8 cellular contexts compared by ENCODE assay signal in genomic region chr11:128624269-128625170, GRCh38. TPM values are rescaled to one million over a fixed set of nuclear protein-coding genes. Genes with fewer than 3 reads are reported as not detected.
DNase-seq lines count a peak whose midpoint lies in the region; ATAC-seq and TF ChIP-seq lines count a peak whose summit lies in the region.

No MANE protein-coding gene starts in this region.

- no peaks in the 10 kb centered on the region for H3K36me3 Mint-ChIP-seq in glutamatergic neuron (ENCODE audit: unreplicated experiment)

- no peak overlapping the region for H3K27ac Mint-ChIP-seq in glutamatergic neuron (ENCODE audit: unreplicated experiment)

- no peaks in the 10 kb centered on the region for H3K9me3 Mint-ChIP-seq in glutamatergic neuron (ENCODE audit: unreplicated experiment)

- TF ChIP-seq POLR2A in GM19099 (IDR thresholded peaks at IDR 0.05; ENCODE audit: extremely low read depth, insufficient read length, low read depth), result peak; percentile 13

- no peak overlapping the region for H3K4me3 Mint-ChIP-seq in glutamatergic neuron (ENCODE audit: unreplicated experiment)

- peaks cover 8% of the 10 kb centered on the region for H3K27me3 Mint-ChIP-seq in glutamatergic neuron (ENCODE audit: unreplicated experiment)

- DNase-seq in activated CD4-positive, alpha-beta T cell treated with anti-CD3 and anti-CD28 coated beads for 4 hours, result peak; percentile 48 to 80
- DNase-seq in left lobe of liver (ENCODE audit: low spot score) (peak; percentile 86), glutamatergic neuron (no peak), omental fat pad (ENCODE audit: low spot score) (no peak), C1 segment of cervical spinal cord (lab: John Stamatoyannopoulos, UW) (no peak), A172 (ENCODE audit: low spot score) (no peak)

- TF ChIP-seq CTCF in glutamatergic neuron (IDR thresholded peaks at IDR 0.05; ENCODE audit: partially characterized antibody, unreplicated experiment) (no peak), omental fat pad (IDR thresholded peaks at IDR 0.05) (no peak)

- peak; percentile 48 for ATAC-seq in HG03196 (IDR thresholded peaks at IDR 0.05; ENCODE audit: unreplicated experiment)
- peak; percentile 87 for ATAC-seq in left lobe of liver
- no peak for ATAC-seq in omental fat pad (ENCODE audit: low FRiP score)

- H3K4me1 Mint-ChIP-seq in glutamatergic neuron (ENCODE audit: low read depth, unreplicated experiment), result peaks cover 2% of the 10 kb centered on the region

RNA-seq across cellular contexts. Expression of gene ETS1, which starts 37.2 kb away (rescaled TPM):
- total RNA-seq in left lobe of liver (20.2 TPM), glutamatergic neuron (ENCODE audit: unreplicated experiment) (1.0 TPM), omental fat pad (100 to 1,000 TPM in 3 of 4 donors, 10 to 100 TPM in 1; 72.4 to 211 (median 165) TPM)
- 39.4 and 45.4 TPM in 2 replicates for total RNA-seq in A172 (2014; rRNA removed; shearing (Covaris generic))

Comparison
In these comparisons a context has a peak if more than half of its experiments do, and no peak if none do; other contexts are left out.
1. DNase-seq: peak in activated CD4-positive, alpha-beta T cell treated with anti-CD3 and anti-CD28 coated beads for 4 hours (2 of 2) and left lobe of liver (single experiment); none in glutamatergic neuron (single experiment), omental fat pad (single experiment), C1 segment of cervical spinal cord (0 of 14) and A172 (single experiment).
2. RNA of gene ETS1, which starts 37.2 kb away (total RNA-seq): 72.4 to 211 TPM in omental fat pad, 39.4 to 45.4 TPM in A172 and 20.2 TPM in left lobe of liver (single experiment); 1.0 TPM in glutamatergic neuron (single experiment); every median in the first group is over 10 times any median in the second.